In the genomic region with DNA sequence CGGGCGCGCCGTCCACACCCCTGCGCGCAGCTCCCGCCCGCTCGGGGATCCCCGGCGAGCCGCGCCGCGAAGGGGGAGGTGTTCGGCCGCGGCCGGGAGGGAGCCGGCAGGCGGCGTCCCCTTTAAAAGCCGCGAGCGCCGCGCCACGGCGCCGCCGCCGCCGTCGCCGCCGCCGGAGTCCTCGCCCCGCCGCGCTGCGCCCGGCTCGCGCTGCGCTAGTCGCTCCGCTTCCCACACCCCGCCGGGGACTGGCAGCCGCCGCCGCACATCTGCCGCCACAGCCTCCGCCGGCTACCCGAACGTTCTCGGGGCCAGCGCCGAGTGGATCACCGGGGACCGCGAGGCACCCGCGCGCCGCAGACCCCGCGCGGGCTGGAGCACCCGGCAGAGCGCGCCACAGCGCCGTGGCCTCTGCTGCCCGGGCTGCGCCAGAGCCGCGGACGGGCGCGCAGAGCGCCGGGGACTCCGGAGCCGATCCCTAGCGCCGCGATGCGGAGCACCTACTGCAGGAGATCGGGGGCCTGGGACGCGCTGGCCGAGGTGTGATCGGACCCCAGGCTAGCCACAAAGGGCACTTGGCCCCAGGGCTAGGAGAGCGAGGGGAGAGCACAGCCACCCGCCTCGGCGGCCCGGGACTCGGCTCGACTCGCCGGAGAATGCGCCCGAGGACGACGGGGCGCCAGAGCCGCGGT, we compare ENCODE assay signal across 1 cellular context.
TF ChIP-seq lines count a peak whose summit lies in the region.

A gene (plus strand): TSS at position 151 of the 692 bp plus-strand sequence. CDS start 2,441 bp downstream, outside the sequence.

TF ChIP-seq in WTC11, 78 proteins besides CTCF, POLR2A, EP300 and RAD21 (continued from another document):
- TF ChIP-seq, protein P1, sequence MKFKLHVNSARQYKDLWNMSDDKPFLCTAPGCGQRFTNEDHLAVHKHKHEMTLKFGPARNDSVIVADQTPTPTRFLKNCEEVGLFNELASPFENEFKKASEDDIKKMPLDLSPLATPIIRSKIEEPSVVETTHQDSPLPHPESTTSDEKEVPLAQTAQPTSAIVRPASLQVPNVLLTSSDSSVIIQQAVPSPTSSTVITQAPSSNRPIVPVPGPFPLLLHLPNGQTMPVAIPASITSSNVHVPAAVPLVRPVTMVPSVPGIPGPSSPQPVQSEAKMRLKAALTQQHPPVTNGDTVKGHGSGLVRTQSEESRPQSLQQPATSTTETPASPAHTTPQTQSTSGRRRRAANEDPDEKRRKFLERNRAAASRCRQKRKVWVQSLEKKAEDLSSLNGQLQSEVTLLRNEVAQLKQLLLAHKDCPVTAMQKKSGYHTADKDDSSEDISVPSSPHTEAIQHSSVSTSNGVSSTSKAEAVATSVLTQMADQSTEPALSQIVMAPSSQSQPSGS (CRISPR knock-in tag; IDR thresholded peaks at IDR 0.05; ENCODE audit: borderline replicate concordance, low read depth) = no peak
- TF ChIP-seq GABPB1 (CRISPR knock-in tag; IDR thresholded peaks at IDR 0.05) (no peak), ZNF219 (CRISPR knock-in tag; IDR thresholded peaks at IDR 0.05; ENCODE audit: borderline replicate concordance) (no peak), TEAD1 (CRISPR knock-in tag; IDR thresholded peaks at IDR 0.05) (no peak), ZNF416 (CRISPR knock-in tag; IDR thresholded peaks at IDR 0.05) (no peak), TEAD4 (CRISPR knock-in tag; IDR thresholded peaks at IDR 0.05) (no peak), MXD4 (CRISPR knock-in tag; IDR thresholded peaks at IDR 0.05; ENCODE audit: borderline replicate concordance) (no peak), NFATC4 (CRISPR knock-in tag; IDR thresholded peaks at IDR 0.05) (no peak), ZNF423 (CRISPR knock-in tag; IDR thresholded peaks at IDR 0.05) (peak; percentile 35; the same call in 1 of the 2 replicates), SMAD3 (CRISPR knock-in tag; IDR thresholded peaks at IDR 0.05; ENCODE audit: borderline replicate concordance) (no peak), TCF7 (CRISPR knock-in tag; IDR thresholded peaks at IDR 0.05; ENCODE audit: low read depth) (no peak), ZNF317 (CRISPR knock-in tag; IDR thresholded peaks at IDR 0.05; ENCODE audit: borderline replicate concordance, low read depth) (no peak), FOXP1 (CRISPR knock-in tag; IDR thresholded peaks at IDR 0.05; ENCODE audit: borderline replicate concordance) (0 out of 2 replicates have a peak, but pooled peaks have one; percentile 41), ETV6 (CRISPR knock-in tag; IDR thresholded peaks at IDR 0.05) (no peak; the same call in 1 of the 2 replicates), NR2C2 (CRISPR knock-in tag; IDR thresholded peaks at IDR 0.05) (no peak)
- TF ChIP-seq, protein P2, sequence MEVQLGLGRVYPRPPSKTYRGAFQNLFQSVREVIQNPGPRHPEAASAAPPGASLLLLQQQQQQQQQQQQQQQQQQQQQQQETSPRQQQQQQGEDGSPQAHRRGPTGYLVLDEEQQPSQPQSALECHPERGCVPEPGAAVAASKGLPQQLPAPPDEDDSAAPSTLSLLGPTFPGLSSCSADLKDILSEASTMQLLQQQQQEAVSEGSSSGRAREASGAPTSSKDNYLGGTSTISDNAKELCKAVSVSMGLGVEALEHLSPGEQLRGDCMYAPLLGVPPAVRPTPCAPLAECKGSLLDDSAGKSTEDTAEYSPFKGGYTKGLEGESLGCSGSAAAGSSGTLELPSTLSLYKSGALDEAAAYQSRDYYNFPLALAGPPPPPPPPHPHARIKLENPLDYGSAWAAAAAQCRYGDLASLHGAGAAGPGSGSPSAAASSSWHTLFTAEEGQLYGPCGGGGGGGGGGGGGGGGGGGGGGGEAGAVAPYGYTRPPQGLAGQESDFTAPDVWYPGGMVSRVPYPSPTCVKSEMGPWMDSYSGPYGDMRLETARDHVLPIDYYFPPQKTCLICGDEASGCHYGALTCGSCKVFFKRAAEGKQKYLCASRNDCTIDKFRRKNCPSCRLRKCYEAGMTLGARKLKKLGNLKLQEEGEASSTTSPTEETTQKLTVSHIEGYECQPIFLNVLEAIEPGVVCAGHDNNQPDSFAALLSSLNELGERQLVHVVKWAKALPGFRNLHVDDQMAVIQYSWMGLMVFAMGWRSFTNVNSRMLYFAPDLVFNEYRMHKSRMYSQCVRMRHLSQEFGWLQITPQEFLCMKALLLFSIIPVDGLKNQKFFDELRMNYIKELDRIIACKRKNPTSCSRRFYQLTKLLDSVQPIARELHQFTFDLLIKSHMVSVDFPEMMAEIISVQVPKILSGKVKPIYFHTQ (CRISPR knock-in tag; IDR thresholded peaks at IDR 0.05) = no peak
- TF ChIP-seq, protein P3, sequence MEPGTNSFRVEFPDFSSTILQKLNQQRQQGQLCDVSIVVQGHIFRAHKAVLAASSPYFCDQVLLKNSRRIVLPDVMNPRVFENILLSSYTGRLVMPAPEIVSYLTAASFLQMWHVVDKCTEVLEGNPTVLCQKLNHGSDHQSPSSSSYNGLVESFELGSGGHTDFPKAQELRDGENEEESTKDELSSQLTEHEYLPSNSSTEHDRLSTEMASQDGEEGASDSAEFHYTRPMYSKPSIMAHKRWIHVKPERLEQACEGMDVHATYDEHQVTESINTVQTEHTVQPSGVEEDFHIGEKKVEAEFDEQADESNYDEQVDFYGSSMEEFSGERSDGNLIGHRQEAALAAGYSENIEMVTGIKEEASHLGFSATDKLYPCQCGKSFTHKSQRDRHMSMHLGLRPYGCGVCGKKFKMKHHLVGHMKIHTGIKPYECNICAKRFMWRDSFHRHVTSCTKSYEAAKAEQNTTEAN (CRISPR knock-in tag; IDR thresholded peaks at IDR 0.05) = 0 out of 2 replicates have a peak, but pooled peaks have one; percentile 27
- TF ChIP-seq, protein P4, sequence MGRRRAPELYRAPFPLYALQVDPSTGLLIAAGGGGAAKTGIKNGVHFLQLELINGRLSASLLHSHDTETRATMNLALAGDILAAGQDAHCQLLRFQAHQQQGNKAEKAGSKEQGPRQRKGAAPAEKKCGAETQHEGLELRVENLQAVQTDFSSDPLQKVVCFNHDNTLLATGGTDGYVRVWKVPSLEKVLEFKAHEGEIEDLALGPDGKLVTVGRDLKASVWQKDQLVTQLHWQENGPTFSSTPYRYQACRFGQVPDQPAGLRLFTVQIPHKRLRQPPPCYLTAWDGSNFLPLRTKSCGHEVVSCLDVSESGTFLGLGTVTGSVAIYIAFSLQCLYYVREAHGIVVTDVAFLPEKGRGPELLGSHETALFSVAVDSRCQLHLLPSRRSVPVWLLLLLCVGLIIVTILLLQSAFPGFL (CRISPR knock-in tag; IDR thresholded peaks at IDR 0.05; ENCODE audit: borderline replicate concordance) = 0 out of 2 replicates have a peak, but pooled peaks have one; percentile 24
- TF ChIP-seq, protein P5, sequence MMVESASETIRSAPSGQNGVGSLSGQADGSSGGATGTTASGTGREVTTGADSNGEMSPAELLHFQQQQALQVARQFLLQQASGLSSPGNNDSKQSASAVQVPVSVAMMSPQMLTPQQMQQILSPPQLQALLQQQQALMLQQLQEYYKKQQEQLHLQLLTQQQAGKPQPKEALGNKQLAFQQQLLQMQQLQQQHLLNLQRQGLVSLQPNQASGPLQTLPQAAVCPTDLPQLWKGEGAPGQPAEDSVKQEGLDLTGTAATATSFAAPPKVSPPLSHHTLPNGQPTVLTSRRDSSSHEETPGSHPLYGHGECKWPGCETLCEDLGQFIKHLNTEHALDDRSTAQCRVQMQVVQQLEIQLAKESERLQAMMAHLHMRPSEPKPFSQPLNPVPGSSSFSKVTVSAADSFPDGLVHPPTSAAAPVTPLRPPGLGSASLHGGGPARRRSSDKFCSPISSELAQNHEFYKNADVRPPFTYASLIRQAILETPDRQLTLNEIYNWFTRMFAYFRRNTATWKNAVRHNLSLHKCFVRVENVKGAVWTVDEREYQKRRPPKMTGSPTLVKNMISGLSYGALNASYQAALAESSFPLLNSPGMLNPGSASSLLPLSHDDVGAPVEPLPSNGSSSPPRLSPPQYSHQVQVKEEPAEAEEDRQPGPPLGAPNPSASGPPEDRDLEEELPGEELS (CRISPR knock-in tag; IDR thresholded peaks at IDR 0.05) = peak; percentile 36; the same call in 1 of the 2 replicates
- TF ChIP-seq, protein P6, sequence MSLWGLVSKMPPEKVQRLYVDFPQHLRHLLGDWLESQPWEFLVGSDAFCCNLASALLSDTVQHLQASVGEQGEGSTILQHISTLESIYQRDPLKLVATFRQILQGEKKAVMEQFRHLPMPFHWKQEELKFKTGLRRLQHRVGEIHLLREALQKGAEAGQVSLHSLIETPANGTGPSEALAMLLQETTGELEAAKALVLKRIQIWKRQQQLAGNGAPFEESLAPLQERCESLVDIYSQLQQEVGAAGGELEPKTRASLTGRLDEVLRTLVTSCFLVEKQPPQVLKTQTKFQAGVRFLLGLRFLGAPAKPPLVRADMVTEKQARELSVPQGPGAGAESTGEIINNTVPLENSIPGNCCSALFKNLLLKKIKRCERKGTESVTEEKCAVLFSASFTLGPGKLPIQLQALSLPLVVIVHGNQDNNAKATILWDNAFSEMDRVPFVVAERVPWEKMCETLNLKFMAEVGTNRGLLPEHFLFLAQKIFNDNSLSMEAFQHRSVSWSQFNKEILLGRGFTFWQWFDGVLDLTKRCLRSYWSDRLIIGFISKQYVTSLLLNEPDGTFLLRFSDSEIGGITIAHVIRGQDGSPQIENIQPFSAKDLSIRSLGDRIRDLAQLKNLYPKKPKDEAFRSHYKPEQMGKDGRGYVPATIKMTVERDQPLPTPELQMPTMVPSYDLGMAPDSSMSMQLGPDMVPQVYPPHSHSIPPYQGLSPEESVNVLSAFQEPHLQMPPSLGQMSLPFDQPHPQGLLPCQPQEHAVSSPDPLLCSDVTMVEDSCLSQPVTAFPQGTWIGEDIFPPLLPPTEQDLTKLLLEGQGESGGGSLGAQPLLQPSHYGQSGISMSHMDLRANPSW (CRISPR knock-in tag; conservative IDR thresholded peaks at IDR 0.05; ENCODE audit: low read depth) = no peak
- TF ChIP-seq, protein P7, sequence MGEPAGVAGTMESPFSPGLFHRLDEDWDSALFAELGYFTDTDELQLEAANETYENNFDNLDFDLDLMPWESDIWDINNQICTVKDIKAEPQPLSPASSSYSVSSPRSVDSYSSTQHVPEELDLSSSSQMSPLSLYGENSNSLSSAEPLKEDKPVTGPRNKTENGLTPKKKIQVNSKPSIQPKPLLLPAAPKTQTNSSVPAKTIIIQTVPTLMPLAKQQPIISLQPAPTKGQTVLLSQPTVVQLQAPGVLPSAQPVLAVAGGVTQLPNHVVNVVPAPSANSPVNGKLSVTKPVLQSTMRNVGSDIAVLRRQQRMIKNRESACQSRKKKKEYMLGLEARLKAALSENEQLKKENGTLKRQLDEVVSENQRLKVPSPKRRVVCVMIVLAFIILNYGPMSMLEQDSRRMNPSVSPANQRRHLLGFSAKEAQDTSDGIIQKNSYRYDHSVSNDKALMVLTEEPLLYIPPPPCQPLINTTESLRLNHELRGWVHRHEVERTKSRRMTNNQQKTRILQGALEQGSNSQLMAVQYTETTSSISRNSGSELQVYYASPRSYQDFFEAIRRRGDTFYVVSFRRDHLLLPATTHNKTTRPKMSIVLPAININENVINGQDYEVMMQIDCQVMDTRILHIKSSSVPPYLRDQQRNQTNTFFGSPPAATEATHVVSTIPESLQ (CRISPR knock-in tag; IDR thresholded peaks at IDR 0.05) = no peak
- TF ChIP-seq, protein P8, sequence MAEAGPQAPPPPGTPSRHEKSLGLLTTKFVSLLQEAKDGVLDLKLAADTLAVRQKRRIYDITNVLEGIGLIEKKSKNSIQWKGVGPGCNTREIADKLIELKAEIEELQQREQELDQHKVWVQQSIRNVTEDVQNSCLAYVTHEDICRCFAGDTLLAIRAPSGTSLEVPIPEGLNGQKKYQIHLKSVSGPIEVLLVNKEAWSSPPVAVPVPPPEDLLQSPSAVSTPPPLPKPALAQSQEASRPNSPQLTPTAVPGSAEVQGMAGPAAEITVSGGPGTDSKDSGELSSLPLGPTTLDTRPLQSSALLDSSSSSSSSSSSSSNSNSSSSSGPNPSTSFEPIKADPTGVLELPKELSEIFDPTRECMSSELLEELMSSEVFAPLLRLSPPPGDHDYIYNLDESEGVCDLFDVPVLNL (CRISPR knock-in tag; IDR thresholded peaks at IDR 0.05; ENCODE audit: borderline replicate concordance, low read depth) = 0 out of 2 replicates have a peak, but pooled peaks have one; percentile 25
